In the genomic region with DNA sequence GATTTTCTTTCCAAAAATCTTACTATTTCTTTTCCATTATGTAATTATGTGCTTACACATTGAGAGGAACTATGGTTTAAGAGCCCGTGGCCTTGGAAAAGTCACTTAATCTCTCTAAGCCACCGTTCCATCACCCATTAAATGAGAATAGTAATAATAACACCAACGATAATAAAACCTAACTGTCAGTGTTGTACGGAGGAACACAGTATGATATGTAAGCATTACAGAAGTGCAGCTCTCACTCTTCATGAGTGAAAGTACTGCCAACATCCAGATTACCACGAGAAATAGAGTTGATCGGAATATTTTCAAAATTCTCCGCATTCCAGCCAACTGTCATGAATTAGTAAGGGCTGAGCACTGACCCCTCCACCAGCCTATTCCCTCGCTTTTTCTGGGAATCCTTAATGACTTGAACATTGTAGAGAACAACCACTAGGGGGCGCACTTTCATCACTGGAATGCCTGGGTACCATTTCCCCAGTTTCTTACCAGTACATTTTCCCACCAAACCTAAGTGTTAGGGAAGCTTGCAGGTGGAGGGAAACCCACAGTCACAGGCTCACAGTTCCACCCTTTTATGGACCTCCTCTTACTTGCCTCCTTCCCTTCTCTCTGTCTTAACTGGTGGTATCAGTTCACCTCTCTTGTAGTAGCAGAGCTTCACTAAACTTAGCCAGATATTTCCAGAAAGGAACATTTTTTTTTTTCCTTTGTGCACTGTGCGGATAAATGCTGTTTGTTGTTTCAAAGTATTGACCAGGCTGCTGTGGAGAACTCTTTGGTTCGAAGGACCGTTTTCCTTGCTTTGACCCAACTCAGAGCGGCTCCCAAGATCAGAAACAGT, we compare ENCODE assay signal across 3 cellular contexts.
TF ChIP-seq lines count a peak whose summit lies in the region.

No MANE protein-coding gene starts in this region.

TF ChIP-seq in Ishikawa, 13 proteins besides CTCF, POLR2A, EP300 and RAD21:
- TF ChIP-seq TCF12 (IDR thresholded peaks at IDR 0.05; ENCODE audit: low read depth), result no peak
- peak; percentile 47; the same call in 1 of the 2 replicates for TF ChIP-seq TEAD4 (IDR thresholded peaks at IDR 0.05)
- no peak for TF ChIP-seq ZBTB7A (IDR thresholded peaks at IDR 0.05; ENCODE audit: low read depth)
- TF ChIP-seq, protein P1, sequence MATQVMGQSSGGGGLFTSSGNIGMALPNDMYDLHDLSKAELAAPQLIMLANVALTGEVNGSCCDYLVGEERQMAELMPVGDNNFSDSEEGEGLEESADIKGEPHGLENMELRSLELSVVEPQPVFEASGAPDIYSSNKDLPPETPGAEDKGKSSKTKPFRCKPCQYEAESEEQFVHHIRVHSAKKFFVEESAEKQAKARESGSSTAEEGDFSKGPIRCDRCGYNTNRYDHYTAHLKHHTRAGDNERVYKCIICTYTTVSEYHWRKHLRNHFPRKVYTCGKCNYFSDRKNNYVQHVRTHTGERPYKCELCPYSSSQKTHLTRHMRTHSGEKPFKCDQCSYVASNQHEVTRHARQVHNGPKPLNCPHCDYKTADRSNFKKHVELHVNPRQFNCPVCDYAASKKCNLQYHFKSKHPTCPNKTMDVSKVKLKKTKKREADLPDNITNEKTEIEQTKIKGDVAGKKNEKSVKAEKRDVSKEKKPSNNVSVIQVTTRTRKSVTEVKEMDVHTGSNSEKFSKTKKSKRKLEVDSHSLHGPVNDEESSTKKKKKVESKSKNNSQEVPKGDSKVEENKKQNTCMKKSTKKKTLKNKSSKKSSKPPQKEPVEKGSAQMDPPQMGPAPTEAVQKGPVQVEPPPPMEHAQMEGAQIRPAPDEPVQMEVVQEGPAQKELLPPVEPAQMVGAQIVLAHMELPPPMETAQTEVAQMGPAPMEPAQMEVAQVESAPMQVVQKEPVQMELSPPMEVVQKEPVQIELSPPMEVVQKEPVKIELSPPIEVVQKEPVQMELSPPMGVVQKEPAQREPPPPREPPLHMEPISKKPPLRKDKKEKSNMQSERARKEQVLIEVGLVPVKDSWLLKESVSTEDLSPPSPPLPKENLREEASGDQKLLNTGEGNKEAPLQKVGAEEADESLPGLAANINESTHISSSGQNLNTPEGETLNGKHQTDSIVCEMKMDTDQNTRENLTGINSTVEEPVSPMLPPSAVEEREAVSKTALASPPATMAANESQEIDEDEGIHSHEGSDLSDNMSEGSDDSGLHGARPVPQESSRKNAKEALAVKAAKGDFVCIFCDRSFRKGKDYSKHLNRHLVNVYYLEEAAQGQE (IDR thresholded peaks at IDR 0.05; ENCODE audit: low read depth), result no peak

TF ChIP-seq in SK-N-SH, 30 proteins besides CTCF, POLR2A, EP300 and RAD21:
- TF ChIP-seq JUND (IDR thresholded peaks at IDR 0.05), result no peak
- TF ChIP-seq FOXJ3 (CRISPR knock-in tag; IDR thresholded peaks at IDR 0.05), result no peak
- TF ChIP-seq, protein P2, sequence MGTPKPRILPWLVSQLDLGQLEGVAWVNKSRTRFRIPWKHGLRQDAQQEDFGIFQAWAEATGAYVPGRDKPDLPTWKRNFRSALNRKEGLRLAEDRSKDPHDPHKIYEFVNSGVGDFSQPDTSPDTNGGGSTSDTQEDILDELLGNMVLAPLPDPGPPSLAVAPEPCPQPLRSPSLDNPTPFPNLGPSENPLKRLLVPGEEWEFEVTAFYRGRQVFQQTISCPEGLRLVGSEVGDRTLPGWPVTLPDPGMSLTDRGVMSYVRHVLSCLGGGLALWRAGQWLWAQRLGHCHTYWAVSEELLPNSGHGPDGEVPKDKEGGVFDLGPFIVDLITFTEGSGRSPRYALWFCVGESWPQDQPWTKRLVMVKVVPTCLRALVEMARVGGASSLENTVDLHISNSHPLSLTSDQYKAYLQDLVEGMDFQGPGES (IDR thresholded peaks at IDR 0.05; ENCODE audit: low read depth, low read length), result no peak
- TF ChIP-seq POLR2AphosphoS5 (IDR thresholded peaks at IDR 0.05; ENCODE audit: low read depth, low read length), result no peak
- TF ChIP-seq SMC3 (IDR thresholded peaks at IDR 0.05; ENCODE audit: low read depth, low read length), result peak; percentile 47
- TF ChIP-seq RFX5 (IDR thresholded peaks at IDR 0.05; ENCODE audit: low read length), result no peak
- no peak for TF ChIP-seq MEF2A (IDR thresholded peaks at IDR 0.05; ENCODE audit: borderline replicate concordance, low read depth)
TF ChIP-seq in SK-N-SH: peak in this region for 1.

TF ChIP-seq in K562, 482 proteins besides CTCF, POLR2A, EP300 and RAD21:
- TF ChIP-seq E2F3 (CRISPR knock-in tag; IDR thresholded peaks at IDR 0.05) (no peak), SMC3 (conservative IDR thresholded peaks at IDR 0.05; ENCODE audit: insufficient read depth, low read depth, low read length) (peak; percentile 49; the same call in 1 of the 2 replicates), RB1 (IDR thresholded peaks at IDR 0.05; ENCODE audit: low read depth) (peak; percentile 60; the same call in 1 of the 2 replicates)
